Comparison of ENCODE assay signal across 1 cellular context in the genomic region with DNA sequence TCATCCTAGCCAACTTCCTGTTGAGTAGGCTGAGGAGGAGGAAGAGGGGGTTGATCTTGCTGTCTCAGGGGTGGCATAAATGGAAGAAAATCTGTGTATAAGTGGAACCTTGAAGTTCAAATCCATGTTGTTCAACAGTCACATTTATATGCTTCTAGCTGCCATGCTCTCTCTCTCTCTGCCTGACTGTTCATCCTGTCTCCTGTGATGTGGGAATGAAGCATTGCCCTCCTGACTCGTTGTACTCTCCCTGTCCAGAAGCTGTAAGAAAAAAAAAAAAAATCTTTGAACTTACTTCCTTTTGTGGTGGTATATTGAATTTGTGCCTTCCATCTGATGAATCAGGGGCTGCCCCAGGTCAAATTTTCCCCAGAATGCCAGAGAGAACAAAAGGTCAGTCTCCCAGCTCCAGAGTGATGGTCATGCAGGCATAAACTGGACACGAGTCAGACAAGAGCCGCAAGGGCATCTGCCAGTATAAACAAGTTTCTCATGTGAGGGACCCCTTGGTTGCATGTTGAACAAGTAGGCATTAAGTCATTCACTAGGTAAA.
TF ChIP-seq lines count a peak whose summit lies in the region.

No MANE protein-coding gene starts in this region.

TF ChIP-seq in endothelial cell of umbilical vein, 7 proteins besides CTCF, POLR2A, EP300 and RAD21 (continued from another document):
- TF ChIP-seq FOS (IDR thresholded peaks at IDR 0.05; ENCODE audit: borderline replicate concordance, insufficient read depth, low read length) (peak; percentile 4), GATA2 (IDR thresholded peaks at IDR 0.05; ENCODE audit: insufficient read depth, insufficient read length, low read depth, low read length) (no peak)
